ENCODE assay signal across 2 cellular contexts in the genomic region with DNA sequence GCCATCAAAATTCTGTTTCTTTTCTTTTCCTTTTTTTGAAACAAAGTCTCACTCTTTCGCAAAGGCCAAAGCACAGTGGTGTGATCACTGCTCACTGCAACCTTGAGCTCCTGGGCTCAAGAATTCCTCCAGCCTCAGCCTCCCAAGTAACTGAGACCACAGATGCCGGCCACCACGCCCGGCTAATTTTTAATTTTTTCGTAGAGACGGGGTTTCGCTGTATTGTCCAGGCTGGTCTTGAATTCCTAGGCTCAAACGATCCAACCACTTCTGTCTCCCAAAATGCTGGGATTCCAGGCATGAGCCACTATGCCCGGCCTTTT.
A peak's percentile ranks its signal among the peaks of the same experiment; 100 is the strongest.
TF ChIP-seq lines count a peak whose summit lies in the region.

No MANE protein-coding gene starts in this region.

TF ChIP-seq in IMR-90, 13 proteins besides CTCF, POLR2A, EP300 and RAD21:
- TF ChIP-seq FOS (IDR thresholded peaks at IDR 0.05; ENCODE audit: low read depth, low read length) (no peak), MXI1 (IDR thresholded peaks at IDR 0.05; ENCODE audit: borderline replicate concordance, low read depth, low read length) (no peak), BHLHE40 (IDR thresholded peaks at IDR 0.05; ENCODE audit: low read depth, low read length) (no peak)
TF ChIP-seq in IMR-90: peak in this region for 0.

TF ChIP-seq in GM12878, 131 proteins besides CTCF, POLR2A, EP300 and RAD21:
- TF ChIP-seq ZNF24 (IDR thresholded peaks at IDR 0.05) (no peak), BACH1 (IDR thresholded peaks at IDR 0.05; ENCODE audit: borderline replicate concordance) (no peak), YY1 (IDR thresholded peaks at IDR 0.05; ENCODE audit: low read depth, low read length) (0 out of 2 replicates have a peak, but pooled peaks have one; percentile 1), BRCA1 (IDR thresholded peaks at IDR 0.05; ENCODE audit: low read depth, low read length) (no peak)
